In genomic region chr5:122775713-122776084, GRCh38 we compare ENCODE assay signal across 8 cellular contexts.
DNase-seq lines count a peak whose midpoint lies in the region; ATAC-seq, FAIRE-seq and TF ChIP-seq lines count a peak whose summit lies in the region.

No MANE protein-coding gene starts in this region.

- H3K4me1 Mint-ChIP-seq in stimulated activated naive B cell treated with anti-CD40 and anti-IgM and Interleukin-4, amounts not matched to agents 10 μg/mL and 1 μg/mL and 100 μg/mL, for 72 hours = peaks cover 20 to 36% of the 10 kb centered on the region in 2 donors

- peak overlapping the region; percentile 96 to 97 for H3K4me3 Mint-ChIP-seq in stimulated activated naive B cell treated with anti-CD40 and anti-IgM and Interleukin-4, amounts not matched to agents 10 μg/mL and 1 μg/mL and 100 μg/mL, for 72 hours

- peak; percentile 12 to 24 for ATAC-seq in stimulated activated naive B cell treated with anti-CD40 and anti-IgM and Interleukin-4, amounts not matched to agents 10 μg/mL and 1 μg/mL and 100 μg/mL, for 72 hours (replicated peaks)
- ATAC-seq in HG03439 (IDR thresholded peaks at IDR 0.05; ENCODE audit: unreplicated experiment) = no peak

- in situ Hi-C loops in astrocyte of the spinal cord (cut with HindIII; ENCODE audit: low sequenced_read_pairs) = no loop called here

- H3K4me3 ChIP-seq in astrocyte of the spinal cord (ENCODE audit: low read depth, low read length) = peak overlapping the region; percentile 96

- peaks cover 8 to 11% of the 10 kb centered on the region in 2 donors for H3K36me3 Mint-ChIP-seq in stimulated activated naive B cell treated with anti-CD40 and anti-IgM and Interleukin-4, amounts not matched to agents 10 μg/mL and 1 μg/mL and 100 μg/mL, for 72 hours

- H3K9me3 Mint-ChIP-seq in stimulated activated naive B cell treated with anti-CD40 and anti-IgM and Interleukin-4, amounts not matched to agents 10 μg/mL and 1 μg/mL and 100 μg/mL, for 72 hours = no peaks in the 10 kb centered on the region

- peak overlapping the region; percentile 99 for H3K27ac Mint-ChIP-seq in stimulated activated naive B cell treated with anti-CD40 and anti-IgM and Interleukin-4, amounts not matched to agents 10 μg/mL and 1 μg/mL and 100 μg/mL, for 72 hours

- FAIRE-seq in D721Med (lab: Jason Lieb, UNC) = no peak

- DNase-seq in EH (ENCODE audit: low read depth) = peak; percentile 18
- DNase-seq in MV-4-11 (lab: John Stamatoyannopoulos, UW) = peak; percentile 82
- DNase-seq in astrocyte of the spinal cord (ENCODE audit: low read depth, low spot score) = peak; percentile 33
- DNase-seq in iris pigment epithelial cell (ENCODE audit: low read depth) = peak; percentile 21
- no peak for DNase-seq in stimulated activated naive B cell treated with anti-CD40 and anti-IgM and Interleukin-4, amounts not matched to agents 10 μg/mL and 1 μg/mL and 100 μg/mL, for 72 hours
- DNase-seq in activated gamma-delta T cell treated with Interleukin-2 at 50 U/mL for 16 hours = no peak
- DNase-seq in D721Med (ENCODE audit: insufficient read length, low spot score) = no peak

- TF ChIP-seq CTCF in astrocyte of the spinal cord (IDR thresholded peaks at IDR 0.05; ENCODE audit: low read depth, low read length) = no peak
- no peak for TF ChIP-seq CTCF in D721Med (IDR thresholded peaks at IDR 0.05; ENCODE audit: insufficient read depth, missing control alignments)

- no peaks in the 10 kb centered on the region for H3K27me3 Mint-ChIP-seq in stimulated activated naive B cell treated with anti-CD40 and anti-IgM and Interleukin-4, amounts not matched to agents 10 μg/mL and 1 μg/mL and 100 μg/mL, for 72 hours

Comparison
In these comparisons a context has a peak if more than half of its experiments do, and no peak if none do; other contexts are left out.
1. DNase-seq: peak in EH (single experiment), MV-4-11 (single experiment), astrocyte of the spinal cord (single experiment) and iris pigment epithelial cell (single experiment); none in stimulated activated naive B cell treated with anti-CD40 and anti-IgM and Interleukin-4, amounts not matched to agents 10 μg/mL and 1 μg/mL and 100 μg/mL, for 72 hours (single experiment), activated gamma-delta T cell treated with Interleukin-2 at 50 U/mL for 16 hours (single experiment) and D721Med (single experiment).